Comparison of ENCODE assay signal across 18 cellular contexts in genomic region chr21:37659874-37660273, GRCh38.
DNase-seq lines count a peak whose midpoint lies in the region; ATAC-seq, FAIRE-seq and TF ChIP-seq lines count a peak whose summit lies in the region.
"Had no signal": no experiment of that assay in that cellular context is flagged by ENCODE, and none has a peak within 500 bp of the region (broad histone marks: within the 10 kb centered on the region; RNA-seq: fewer than 3 reads in every experiment).

No MANE protein-coding gene starts in this region.

- H3K9ac ChIP-seq in H1 (replicated peaks in 1 of 4; ENCODE audit: extremely low read depth in 1 of 4, low read depth in 3 of 4, low read length in 3 of 4) (no peak overlapping the region), SK-N-SH (no peak overlapping the region)

- no peaks in the 10 kb centered on the region; the same call in 1 of the 2 replicates for H3K23me2 ChIP-seq in H1 (ENCODE audit: low read depth, low read length)

- H3K36me3 ChIP-seq in RWPE2 (ENCODE audit: low read depth) = no peaks in the 10 kb centered on the region
- no peaks in the 10 kb centered on the region for H3K36me3 ChIP-seq in H1 (ENCODE audit: control insufficient read depth in 2 of 4, insufficient read depth in 4 of 4, low read length in 3 of 4)
- no peaks in the 10 kb centered on the region for H3K36me3 ChIP-seq in right lobe of liver
- no peaks in the 10 kb centered on the region for H3K36me3 ChIP-seq in WERI-Rb-1
- H3K36me3 ChIP-seq in SK-N-SH (replicated peaks in 1 of 2; ENCODE audit: control insufficient read depth in 1 of 2, insufficient read depth in 2 of 2, low read length in 1 of 2) = no peaks in the 10 kb centered on the region

- no peaks in the 10 kb centered on the region for H3K9me3 ChIP-seq in RWPE2 (ENCODE audit: severe bottlenecking)
- peaks cover 3 to 9% of the 10 kb centered on the region in 2 experiments for H3K9me3 ChIP-seq in H1 (ENCODE audit: insufficient read depth in 2 of 2, low read depth in 1 of 2, low read length in 1 of 2)
- H3K9me3 ChIP-seq in right lobe of liver = no peaks in the 10 kb centered on the region
- no peaks in the 10 kb centered on the region for H3K9me3 ChIP-seq in WERI-Rb-1 (ENCODE audit: severe bottlenecking)
- H3K9me3 ChIP-seq in SK-N-SH = no peaks in the 10 kb centered on the region
- H3K9me3 ChIP-seq: Caco-2 had no signal

- H2AFZ ChIP-seq in H1 (ENCODE audit: low read length) (no peak overlapping the region), SK-N-SH (ENCODE audit: low read depth) (no peak overlapping the region)

- no peak overlapping the region for H3K56ac ChIP-seq in H1 (replicated peaks; ENCODE audit: insufficient read length, low read depth, low read length)

- TF ChIP-seq POLR2A in H1 (IDR thresholded peaks at IDR 0.05; ENCODE audit: control extremely low read depth in 1 of 2, low read depth in 2 of 2, low read length in 2 of 2) (no peak), right lobe of liver (IDR thresholded peaks at IDR 0.05) (no peak)

- peak overlapping the region; percentile 12 for H3K27ac ChIP-seq in RWPE2 (ENCODE audit: poor library complexity, severe bottlenecking)
- H3K27ac ChIP-seq in H1 (ENCODE audit: low read depth, low read length) = no peak overlapping the region
- peak overlapping the region in 1 of 3 donors; percentile 1 for H3K27ac ChIP-seq in right lobe of liver
- no peak overlapping the region for H3K27ac ChIP-seq in WERI-Rb-1
- H3K27ac ChIP-seq in SK-N-SH (ENCODE audit: low read depth in 2 of 2, low read length in 1 of 2) = no peak overlapping the region

- H2AK5ac ChIP-seq in H1 (ENCODE audit: low read depth, low read length) = no peak overlapping the region

- TF ChIP-seq RAD21 in H1 (IDR thresholded peaks at IDR 0.05 in 1 of 2, conservative IDR thresholded peaks at IDR 0.05 in 1 of 2; ENCODE audit: low read depth in 2 of 2, low read length in 2 of 2) (no peak), SK-N-SH (IDR thresholded peaks at IDR 0.05; ENCODE audit: low read length) (no peak)

- WGBS in H1 (ENCODE audit: extremely low coverage in 1 of 2, insufficient coverage in 1 of 2, insufficient read length in 1 of 2, insufficient replicate concordance in 2 of 2, low coverage in 1 of 2, low lambda C conversion rate in 2 of 2, missing lambda C conversion rate in 1 of 2), 2 experiments = 82% methylated on average over 1 of the region's 1 CpG; no CpG with 5 or more reads in 1 of the 2 experiments
- 14% methylated on average over 1 of the region's 1 CpG for WGBS in right lobe of liver (ENCODE audit: insufficient coverage, low coverage, low lambda C conversion rate, missing lambda C conversion rate)
- WGBS in SK-N-SH (ENCODE audit: low lambda C conversion rate) = 20% methylated on average over 1 of the region's 1 CpG

- H3K4me1 ChIP-seq in RWPE2 (ENCODE audit: insufficient read depth, poor library complexity, severe bottlenecking) = peaks cover 15% of the 10 kb centered on the region
- H3K4me1 ChIP-seq in H1 (replicated peaks in 1 of 4; ENCODE audit: control insufficient read depth in 3 of 4, insufficient read depth in 4 of 4, low read length in 3 of 4) = no peaks in the 10 kb centered on the region
- peaks cover 0 to 21% (median 9%) of the 10 kb centered on the region in 4 donors for H3K4me1 ChIP-seq in right lobe of liver
- no peaks in the 10 kb centered on the region for H3K4me1 ChIP-seq in SK-N-SH (ENCODE audit: control insufficient read depth in 1 of 2, insufficient read depth in 2 of 2, low read depth in 1 of 2, low read length in 1 of 2)

- no peak overlapping the region for H4K5ac ChIP-seq in H1 (ENCODE audit: insufficient read length, low read depth, low read length)

- H3K4me2 ChIP-seq in H1 (ENCODE audit: insufficient read depth in 1 of 2, low read depth in 2 of 2, low read length in 2 of 2) (no peak overlapping the region), SK-N-SH (no peak overlapping the region)

- H3K4ac ChIP-seq in H1 (replicated peaks; ENCODE audit: insufficient read length, low read depth, low read length) = no peak overlapping the region

- H2BK12ac ChIP-seq in H1 (ENCODE audit: low read depth, low read length) = 0 out of 2 replicates have a peak overlapping the region, but pooled peaks have one; percentile 64

- no peak overlapping the region for H2BK120ac ChIP-seq in H1 (replicated peaks; ENCODE audit: low read depth, low read length)

- CTCF ChIA-PET in H1 (lab: Charles Lee; ENCODE audit: partially characterized antibody) = interaction anchor here (0.8 to 2.3 kb wide), 2 partner anchors 9 to 15 kb away, joined by 3 to 11 read pairs; no protein-coding TSS in a partner anchor
- CTCF ChIA-PET in SK-N-SH (lab: Yijun Ruan, JAX) = interaction anchor here (1.1 kb wide), 1 partner anchor 15 kb away, joined by 5 read pairs; no protein-coding TSS in a partner anchor

- no peak for TF ChIP-seq EP300 in H1 (IDR thresholded peaks at IDR 0.05; ENCODE audit: borderline replicate concordance in 1 of 2, low read depth in 2 of 2, low read length in 2 of 2)
- TF ChIP-seq EP300 in SK-N-SH (IDR thresholded peaks at IDR 0.05; ENCODE audit: borderline replicate concordance in 1 of 2, low read depth in 1 of 2, low read length in 1 of 2) = no peak

- no peak for FAIRE-seq in H1 (lab: Jason Lieb, UNC)
- FAIRE-seq: GM19239 had no signal

- intact Hi-C loops in right lobe of liver (cut with DNase I) = no loop called here

- H3K27me3 ChIP-seq in RWPE2 (ENCODE audit: insufficient read depth, poor library complexity, severe bottlenecking) (no peaks in the 10 kb centered on the region), H1 (replicated peaks in 1 of 4; ENCODE audit: control insufficient read depth in 3 of 4, extremely low read depth in 1 of 4, insufficient read depth in 3 of 4, low read length in 3 of 4) (no peaks in the 10 kb centered on the region), right lobe of liver (no peaks in the 10 kb centered on the region), WERI-Rb-1 (ENCODE audit: insufficient read depth, low read depth, severe bottlenecking) (no peaks in the 10 kb centered on the region), SK-N-SH (ENCODE audit: insufficient read depth) (peaks cover 9% of the 10 kb centered on the region; the same call in 1 of the 2 replicates)

- H3K79me1 ChIP-seq in H1 (ENCODE audit: low read depth, low read length) = no peaks in the 10 kb centered on the region

- H3K9me2 ChIP-seq in SK-N-SH = no peaks in the 10 kb centered on the region

- no peak for TF ChIP-seq CTCF in RWPE2 (IDR thresholded peaks at IDR 0.05; ENCODE audit: poor library complexity, severe bottlenecking)
- no peak for TF ChIP-seq CTCF in H1 (IDR thresholded peaks at IDR 0.05; ENCODE audit: control extremely low read depth in 1 of 3, insufficient read depth in 1 of 3, low read depth in 1 of 3, low read length in 3 of 3)
- no peak for TF ChIP-seq CTCF in right lobe of liver (IDR thresholded peaks at IDR 0.05)
- no peak for TF ChIP-seq CTCF in WERI-Rb-1 (IDR thresholded peaks at IDR 0.05; ENCODE audit: low read depth, low read length)
- TF ChIP-seq CTCF in SK-N-SH (IDR thresholded peaks at IDR 0.05) = no peak

- DNase-seq in RWPE2 (ENCODE audit: low spot score) (no peak), H1 (ENCODE audit: low read depth in 1 of 2, low spot score in 2 of 2) (no peak), right lobe of liver (peak in 2 of 3 donors; percentile 62 to 81), WERI-Rb-1 (no peak), NCI-H2107 treated with DMSO at 0.1 percent for 48 hours (lab: John Stamatoyannopoulos, UW; ENCODE audit: unreplicated experiment) (no peak), SK-N-SH (no peak)
- DNase-seq: CD4-positive, CD25-positive, alpha-beta regulatory T cell; EL; H7; IMR-90; Karpas-422; NCI-H1417; NCI-H2029; NCI-H774; PC-3 had no signal

- POLR2A ChIA-PET in H1 (lab: Charles Lee; ENCODE audit: partially characterized antibody) = interaction anchor here (1.0 to 1.5 kb wide), 2 partner anchors 9 to 13 kb away, joined by 4 to 5 read pairs; no protein-coding TSS in a partner anchor
- POLR2A ChIA-PET in SK-N-SH (lab: Yijun Ruan, JAX) = no interaction called here

- no peak overlapping the region for H3K4me3 ChIP-seq in RWPE2 (ENCODE audit: severe bottlenecking)
- H3K4me3 ChIP-seq in H1 (ENCODE audit: extremely low read depth in 1 of 4, insufficient read depth in 2 of 4, low read depth in 3 of 4, low read length in 4 of 4) = no peak overlapping the region
- H3K4me3 ChIP-seq in right lobe of liver = no peak overlapping the region
- H3K4me3 ChIP-seq in WERI-Rb-1 (ENCODE audit: low read depth, low read length) = no peak overlapping the region
- H3K4me3 ChIP-seq in SK-N-SH (ENCODE audit: low read depth in 2 of 2, low read length in 1 of 2) = no peak overlapping the region

- no peaks in the 10 kb centered on the region for H3K79me2 ChIP-seq in H1 (ENCODE audit: control insufficient read depth in 1 of 2, insufficient read depth in 2 of 2, low read length in 2 of 2)
- H3K79me2 ChIP-seq in SK-N-SH (ENCODE audit: insufficient read depth) = no peaks in the 10 kb centered on the region

- ATAC-seq in RWPE2 (ENCODE audit: low read depth) (no peak), right lobe of liver (peak; percentile 61 to 85 (median 75)), HG02840 (IDR thresholded peaks at IDR 0.05; ENCODE audit: low FRiP score, unreplicated experiment) (no peak)

- H3K23ac ChIP-seq in H1 (ENCODE audit: insufficient read length) = no peak overlapping the region

- H4K8ac ChIP-seq in H1 (ENCODE audit: extremely low read depth, insufficient read depth, low read length) = no peak overlapping the region

- H2BK15ac ChIP-seq in H1 (ENCODE audit: low read length) = peak overlapping the region; percentile 97; the same call in 1 of the 2 replicates

- no peak overlapping the region for H3K18ac ChIP-seq in H1 (ENCODE audit: extremely low read depth, low read length)

- 0 out of 2 replicates have a peak overlapping the region, but pooled peaks have one; percentile 35 for H2BK20ac ChIP-seq in H1 (ENCODE audit: low read length)

- no peak overlapping the region for H4K91ac ChIP-seq in H1 (replicated peaks; ENCODE audit: insufficient read length, low read length)

- no peaks in the 10 kb centered on the region for H4K20me1 ChIP-seq in H1 (replicated peaks in 1 of 2; ENCODE audit: control insufficient read depth in 1 of 2, insufficient read depth in 2 of 2, low read length in 2 of 2)
- no peaks in the 10 kb centered on the region for H4K20me1 ChIP-seq in SK-N-SH (ENCODE audit: insufficient read depth)

- H2BK5ac ChIP-seq in H1 (ENCODE audit: low read depth, low read length) = no peak overlapping the region

- H3K14ac ChIP-seq in H1 (ENCODE audit: insufficient read length) = no peak overlapping the region

- no peaks in the 10 kb centered on the region for H3F3A ChIP-seq in SK-N-SH (replicated peaks; ENCODE audit: insufficient read depth)

TF ChIP-seq in H1, 55 proteins besides CTCF, POLR2A, EP300 and RAD21 (continues in another document):
- TF ChIP-seq TBP (IDR thresholded peaks at IDR 0.05; ENCODE audit: low read depth, low read length) (no peak), FOSL1 (IDR thresholded peaks at IDR 0.05; ENCODE audit: insufficient read depth, low read depth, low read length) (no peak), RBBP5 (IDR thresholded peaks at IDR 0.05; ENCODE audit: borderline replicate concordance, low read depth, low read length) (no peak)

TF ChIP-seq in SK-N-SH, 30 proteins besides CTCF, POLR2A, EP300 and RAD21 (continues in another document):
- TF ChIP-seq RCOR1 (IDR thresholded peaks at IDR 0.05; ENCODE audit: low read length) = no peak
- TF ChIP-seq POLR2AphosphoS5 (IDR thresholded peaks at IDR 0.05; ENCODE audit: low read depth, low read length) = no peak
- TF ChIP-seq TAF1 (IDR thresholded peaks at IDR 0.05; ENCODE audit: borderline replicate concordance, low read depth, low read length) = no peak

Comparison
In these comparisons a context has a peak if more than half of its experiments do, and no peak if none do; other contexts are left out.
1. ATAC-seq: peak in right lobe of liver (4 of 4); none in RWPE2 (single experiment) and HG02840 (single experiment).
2. DNase-seq: peak in right lobe of liver (2 of 3); none in RWPE2 (single experiment), H1 (0 of 2), WERI-Rb-1 (single experiment), NCI-H2107 treated with DMSO at 0.1 percent for 48 hours (single experiment) and SK-N-SH (single experiment).